In the genomic region with DNA sequence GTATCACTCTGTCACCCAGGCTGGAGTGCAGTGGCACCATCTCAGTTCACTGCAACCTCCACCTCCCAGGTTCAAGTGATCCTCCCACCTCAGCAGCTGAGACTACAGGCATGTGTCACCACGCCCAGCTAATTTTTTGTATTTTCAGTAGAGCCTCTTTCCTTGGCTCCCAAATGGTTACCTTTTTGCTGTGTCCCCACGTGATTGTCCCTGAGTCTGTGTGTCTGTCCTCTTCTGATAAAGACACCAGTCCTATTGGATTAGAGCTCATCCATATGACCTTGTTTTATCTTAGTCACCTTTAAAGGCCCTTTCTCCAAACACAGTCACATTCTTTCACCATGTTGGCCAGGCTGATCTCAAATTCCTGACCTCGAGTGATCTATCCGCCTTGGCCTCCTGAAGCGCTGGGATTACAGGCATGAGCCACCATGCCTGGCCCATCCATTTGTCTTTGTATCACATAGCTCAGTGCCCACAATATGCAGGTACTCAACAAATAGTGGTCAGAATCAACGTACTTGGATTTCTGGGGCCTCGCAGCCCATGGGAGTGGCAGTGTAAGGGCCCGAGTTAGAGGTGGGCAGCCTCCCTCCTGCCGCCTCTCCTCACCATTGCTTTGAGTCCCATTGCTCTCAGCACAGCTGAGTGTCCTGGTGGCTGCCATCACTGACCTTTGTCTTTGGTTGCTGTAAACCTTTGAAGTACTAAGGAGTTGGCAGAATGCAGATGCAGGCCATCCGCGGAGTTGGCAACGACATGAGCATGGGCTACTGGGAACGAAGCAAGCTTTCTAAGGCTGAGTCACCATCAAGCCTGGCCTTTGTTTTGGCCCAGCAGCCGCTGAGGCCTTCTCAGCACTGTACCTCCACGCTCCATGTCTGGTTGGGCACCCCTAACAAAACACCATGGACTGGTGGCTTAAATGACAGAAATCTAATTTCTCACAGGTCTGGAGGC, we compare ENCODE assay signal across 10 cellular contexts. TPM values are rescaled to one million over a fixed set of nuclear protein-coding genes. Genes with fewer than 3 reads are reported as not detected.
DNase-seq lines count a peak whose midpoint lies in the region; ATAC-seq lines count a peak whose summit lies in the region.
"Had no signal": no experiment of that assay in that cellular context is flagged by ENCODE, and none has a peak within 500 bp of the region (broad histone marks: within the 10 kb centered on the region; RNA-seq: fewer than 3 reads in every experiment).

No MANE protein-coding gene starts in this region.

- peak overlapping the region; percentile 97 for H2BK120ac ChIP-seq in trophoblast cell (ENCODE audit: insufficient read depth, low read length, poor library complexity)

- no peaks in the 10 kb centered on the region for H3K27me3 ChIP-seq in trophoblast cell (ENCODE audit: insufficient read depth, low read length)
- H3K27me3 ChIP-seq in SJCRH30: no peaks in the 10 kb centered on the region

- H3K9ac ChIP-seq in trophoblast cell (ENCODE audit: low read length): no peak overlapping the region

- peak overlapping the region; percentile 9 for H4K12ac ChIP-seq in trophoblast cell (ENCODE audit: low read depth, low read length)

- peak overlapping the region; percentile 78 for H2BK5ac ChIP-seq in trophoblast cell (ENCODE audit: low read depth, low read length, poor library complexity)

- H3K4me1 ChIP-seq in trophoblast cell (ENCODE audit: control insufficient read depth in 1 of 2, insufficient read depth in 2 of 2, low read length in 2 of 2): peaks cover 36 to 48% of the 10 kb centered on the region in 2 experiments
- peaks cover 17% of the 10 kb centered on the region for H3K4me1 ChIP-seq in SJCRH30

- peaks cover 48% of the 10 kb centered on the region for H3K4me1 Mint-ChIP-seq in activated naive CD8-positive, alpha-beta T cell (ENCODE audit: low read depth)
- peaks cover 25% of the 10 kb centered on the region for H3K4me1 Mint-ChIP-seq in activated CD8-positive, alpha-beta memory T cell treated with anti-CD3 and anti-CD28 coated beads, Interleukin-2, amount 10 ng/mL, durations not matched to agents 7 days and 5 days

- H3K27ac Mint-ChIP-seq in activated naive CD8-positive, alpha-beta T cell: peak overlapping the region; percentile 77
- H3K27ac Mint-ChIP-seq in activated CD8-positive, alpha-beta memory T cell treated with anti-CD3 and anti-CD28 coated beads, Interleukin-2, amount 10 ng/mL, durations not matched to agents 7 days and 5 days: no peak overlapping the region

- DNase-seq in trophoblast cell (peak; percentile 49 to 68), SJCRH30 (no peak), HT-29 (ENCODE audit: low spot score) (no peak), DMS153 (lab: John Stamatoyannopoulos, UW) (no peak)
- no peak for DNase-seq in activated CD8-positive, alpha-beta memory T cell treated with anti-CD3 and anti-CD28 coated beads, Interleukin-2, amount 10 ng/mL, durations not matched to agents 7 days and 5 days
- DNase-seq: occipital lobe had no signal

- H3K14ac ChIP-seq in trophoblast cell (ENCODE audit: low read length): peak overlapping the region; percentile 78

- peak overlapping the region; percentile 22 for H3K18ac ChIP-seq in trophoblast cell (ENCODE audit: low read length)

- H3K27ac ChIP-seq in trophoblast cell (ENCODE audit: low read depth, low read length) (peak overlapping the region; percentile 86), SJCRH30 (no peak overlapping the region)
- H3K27ac ChIP-seq: SK-N-MC had no signal

- peak overlapping the region; percentile 21 for H2AK5ac ChIP-seq in trophoblast cell (ENCODE audit: low read length)

- H3K23ac ChIP-seq in trophoblast cell (ENCODE audit: low read length): no peak overlapping the region

- H3K4ac ChIP-seq in trophoblast cell (ENCODE audit: low read depth, low read length): peak overlapping the region; percentile 63

- H3K27me3 Mint-ChIP-seq in activated naive CD8-positive, alpha-beta T cell: no peaks in the 10 kb centered on the region
- H3K27me3 Mint-ChIP-seq in activated CD8-positive, alpha-beta memory T cell treated with anti-CD3 and anti-CD28 coated beads, Interleukin-2, amount 10 ng/mL, durations not matched to agents 7 days and 5 days: no peaks in the 10 kb centered on the region

- WGBS in trophoblast cell (ENCODE audit: extremely low coverage, insufficient coverage, insufficient read length): no CpG with 5 or more reads among the region's 15 CpGs

- H2AFZ ChIP-seq in trophoblast cell (ENCODE audit: insufficient read depth, low read length, poor library complexity): no peak overlapping the region

- H3K4me3 ChIP-seq in trophoblast cell (ENCODE audit: low read depth, low read length) (no peak overlapping the region), SJCRH30 (no peak overlapping the region)
- H3K4me3 ChIP-seq: SK-N-MC had no signal

- peak overlapping the region; percentile 95 for H4K91ac ChIP-seq in trophoblast cell (ENCODE audit: low read depth, low read length)

- peaks cover 6% of the 10 kb centered on the region for H3K79me2 ChIP-seq in trophoblast cell (ENCODE audit: control insufficient read depth, insufficient read depth, low read length, poor library complexity)

- H3K36me3 ChIP-seq in trophoblast cell (ENCODE audit: control insufficient read depth in 1 of 2, insufficient read depth in 2 of 2, low read length in 2 of 2) (peaks cover 14 to 17% of the 10 kb centered on the region in 2 experiments), SJCRH30 (peaks cover 17% of the 10 kb centered on the region)

- ATAC-seq in GM19372 (IDR thresholded peaks at IDR 0.05; ENCODE audit: low read depth, unreplicated experiment) (peak; percentile 11), HG03095 (IDR thresholded peaks at IDR 0.05; ENCODE audit: unreplicated experiment) (peak; percentile 1)
- ATAC-seq in activated CD8-positive, alpha-beta memory T cell treated with anti-CD3 and anti-CD28 coated beads, Interleukin-2, amount 10 ng/mL, durations not matched to agents 7 days and 5 days: no peak

- no peak overlapping the region for H3K4me2 ChIP-seq in trophoblast cell (ENCODE audit: low read length)

- peak overlapping the region; percentile 93 for H2BK12ac ChIP-seq in trophoblast cell (ENCODE audit: low read length)

- H3K9me3 ChIP-seq in trophoblast cell (ENCODE audit: insufficient read depth, low read depth, low read length) (no peaks in the 10 kb centered on the region), SJCRH30 (replicated peaks) (no peaks in the 10 kb centered on the region)

- peaks cover 11% of the 10 kb centered on the region for H3K36me3 Mint-ChIP-seq in activated naive CD8-positive, alpha-beta T cell
- H3K36me3 Mint-ChIP-seq in activated CD8-positive, alpha-beta memory T cell treated with anti-CD3 and anti-CD28 coated beads, Interleukin-2, amount 10 ng/mL, durations not matched to agents 7 days and 5 days: peaks cover 26% of the 10 kb centered on the region

- H4K8ac ChIP-seq in trophoblast cell (ENCODE audit: low read depth, low read length): peak overlapping the region; percentile 83

- CTCF ChIA-PET in activated CD8-positive, alpha-beta memory T cell treated with anti-CD3 and anti-CD28 coated beads, Interleukin-2, amount 10 ng/mL, durations not matched to agents 7 days and 5 days (lab: Charles Lee): interaction anchor here (0.8 to 0.9 kb wide), 2 partner anchors 56 to 195 kb away, joined by 3 read pairs; no protein-coding TSS in a partner anchor

- peak overlapping the region; percentile 55 for H3K4me3 Mint-ChIP-seq in activated naive CD8-positive, alpha-beta T cell
- no peak overlapping the region for H3K4me3 Mint-ChIP-seq in activated CD8-positive, alpha-beta memory T cell treated with anti-CD3 and anti-CD28 coated beads, Interleukin-2, amount 10 ng/mL, durations not matched to agents 7 days and 5 days

- peaks cover 42% of the 10 kb centered on the region for H3K79me1 ChIP-seq in trophoblast cell (ENCODE audit: low read length)

- no peaks in the 10 kb centered on the region for H3K9me3 Mint-ChIP-seq in activated naive CD8-positive, alpha-beta T cell (ENCODE audit: low read depth)
- no peaks in the 10 kb centered on the region for H3K9me3 Mint-ChIP-seq in activated CD8-positive, alpha-beta memory T cell treated with anti-CD3 and anti-CD28 coated beads, Interleukin-2, amount 10 ng/mL, durations not matched to agents 7 days and 5 days (ENCODE audit: low read depth)

RNA-seq across cellular contexts. Expression of a gene that starts 9.3 kb away (rescaled TPM):
- 14.9 and 16.0 TPM in 2 replicates for polyA plus RNA-seq in trophoblast cell (2013)
- total RNA-seq in activated CD8-positive, alpha-beta memory T cell treated with anti-CD3 and anti-CD28 coated beads, Interleukin-2, amount 10 ng/mL, durations not matched to agents 7 days and 5 days: 10 to 100 TPM; 21.4 to 23.3 TPM
- total RNA-seq in SJCRH30 (2014; rRNA removed; shearing (Covaris generic)): 14.3 and 18.4 TPM in 2 replicates
- total RNA-seq in HT-29 (2014; rRNA removed; shearing (Covaris generic)): 23.8 and 36.3 TPM in 2 replicates

RNA-seq across cellular contexts. Expression of a gene that starts 45.1 kb away (rescaled TPM):
- polyA plus RNA-seq in trophoblast cell (2013): 11.2 and 11.4 TPM in 2 replicates
- total RNA-seq in activated CD8-positive, alpha-beta memory T cell treated with anti-CD3 and anti-CD28 coated beads, Interleukin-2, amount 10 ng/mL, durations not matched to agents 7 days and 5 days: 10 to 100 TPM; 23.1 to 29.6 TPM
- 20.2 and 22.0 TPM in 2 replicates for total RNA-seq in SJCRH30 (2014; rRNA removed; shearing (Covaris generic))
- total RNA-seq in HT-29 (2014; rRNA removed; shearing (Covaris generic)): 52.1 and 53.0 TPM in 2 replicates

RNA-seq across cellular contexts. Expression of a gene that starts 45.3 kb away (rescaled TPM):
- polyA plus RNA-seq in trophoblast cell (2013): 42.0 and 42.6 TPM in 2 replicates
- 10 to 100 TPM; 71.5 to 99.0 TPM for total RNA-seq in activated CD8-positive, alpha-beta memory T cell treated with anti-CD3 and anti-CD28 coated beads, Interleukin-2, amount 10 ng/mL, durations not matched to agents 7 days and 5 days
- total RNA-seq in SJCRH30 (2014; rRNA removed; shearing (Covaris generic)): 43.7 and 47.6 TPM in 2 replicates
- 100 and 105 TPM in 2 replicates for total RNA-seq in HT-29 (2014; rRNA removed; shearing (Covaris generic))

Comparison
In these comparisons a context has a peak if more than half of its experiments do, and no peak if none do; other contexts are left out.
1. DNase-seq: peak in trophoblast cell (2 of 2); none in activated CD8-positive, alpha-beta memory T cell treated with anti-CD3 and anti-CD28 coated beads, Interleukin-2, amount 10 ng/mL, durations not matched to agents 7 days and 5 days (single experiment), SJCRH30 (0 of 2), HT-29 (single experiment) and DMS153 (single experiment).